ENCODE assay signal across 21 cellular contexts in the genomic region with DNA sequence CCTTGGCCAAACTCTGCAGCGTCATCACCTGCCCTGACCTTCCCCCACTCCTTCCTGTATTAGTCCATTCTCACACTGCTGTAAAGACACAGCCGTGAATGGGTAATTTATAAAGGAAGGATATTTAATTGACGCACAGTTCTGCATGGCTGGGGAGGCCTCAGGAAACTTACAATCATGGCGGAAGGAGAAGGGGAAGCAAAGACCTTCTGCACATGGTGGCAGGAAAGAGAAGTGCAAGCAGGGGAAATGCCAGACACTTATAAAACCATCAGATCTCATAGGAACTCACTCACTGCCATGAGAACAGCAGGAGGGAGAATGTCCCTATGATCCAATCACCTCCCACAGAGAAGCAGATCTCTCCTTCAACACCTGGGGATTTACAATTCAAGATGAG.
"Had no signal": no experiment of that assay in that cellular context is flagged by ENCODE, and none has a peak within 500 bp of the region (broad histone marks: within the 10 kb centered on the region; RNA-seq: fewer than 3 reads in every experiment).

No MANE protein-coding gene starts in this region.

- H3K36me3 Mint-ChIP-seq: naive B cell, WTC11 had no signal

- H3K4me1 Mint-ChIP-seq: activated naive CD8-positive, alpha-beta T cell treated with anti-CD3 and anti-CD28 coated beads, Interleukin-2, amount 50 U/mL, for 24 hours; activated T-helper 17 cell treated with anti-CD3 and anti-CD28 coated beads, Interleukin-2, amount 50 U/mL, for 72 hours; naive B cell had no signal

- H3K27me3 ChIP-seq: breast epithelium, right atrium auricular region, tibial nerve had no signal

- H3K27ac ChIP-seq: breast epithelium, neutrophil, right atrium auricular region, skin epidermis, tibial nerve had no signal

- H3K4me3 Mint-ChIP-seq: activated naive CD4-positive, alpha-beta T cell treated with anti-CD3 and anti-CD28 coated beads for 36 hours; activated naive CD8-positive, alpha-beta T cell treated with anti-CD3 and anti-CD28 coated beads, Interleukin-2, amount 50 U/mL, for 24 hours; activated T-helper 17 cell treated with anti-CD3 and anti-CD28 coated beads, Interleukin-2, amount 50 U/mL, for 72 hours; dendritic cell treated with granulocyte-macrophage colony-stimulating factor and Interleukin-4, amounts not matched to agents 40 ng/mL and 50 ng/mL, for 4 days; naive B cell; T-helper 1 cell treated with Interleukin-12 subunit alpha and Interleukin-12 subunit beta and Interleukin-4 antibody, amounts not matched to agents 30 μg/mL and 1 μg/mL, for 36 hours; WTC11 had no signal

- H3K36me3 ChIP-seq: breast epithelium, neutrophil, right atrium auricular region, tibial nerve had no signal

- H3K4me1 ChIP-seq: breast epithelium, right atrium auricular region, tibial nerve had no signal

- H3K9me3 ChIP-seq: breast epithelium, neutrophil, right atrium auricular region, tibial nerve had no signal

- H3K27ac Mint-ChIP-seq: activated naive CD4-positive, alpha-beta T cell treated with anti-CD3 and anti-CD28 coated beads for 36 hours; activated naive CD8-positive, alpha-beta T cell treated with anti-CD3 and anti-CD28 coated beads, Interleukin-2, amount 50 U/mL, for 24 hours; activated T-helper 17 cell treated with anti-CD3 and anti-CD28 coated beads, Interleukin-2, amount 50 U/mL, for 72 hours; dendritic cell treated with granulocyte-macrophage colony-stimulating factor and Interleukin-4, amounts not matched to agents 40 ng/mL and 50 ng/mL, for 4 days; T-helper 1 cell treated with Interleukin-12 subunit alpha and Interleukin-12 subunit beta and Interleukin-4 antibody, amounts not matched to agents 30 μg/mL and 1 μg/mL, for 36 hours had no signal

- DNase-seq: activated CD4-positive, alpha-beta T cell treated with anti-CD3 and anti-CD28 coated beads for 48 hours; activated naive CD4-positive, alpha-beta T cell treated with anti-CD3 and anti-CD28 coated beads for 36 hours; activated naive CD8-positive, alpha-beta T cell treated with anti-CD3 and anti-CD28 coated beads, Interleukin-2, amount 50 U/mL, for 24 hours; aorta; cerebellar nuclear complex; erythroblast; left colon; naive B cell; stimulated activated CD4-positive, alpha-beta T cell treated with anti-CD3 and anti-CD28 coated beads, Interleukin-4, amount 100 ng/mL, for 24 hours; stimulated activated naive CD4-positive, alpha-beta T cell; substantia nigra had no signal

- H3K4me3 ChIP-seq: breast epithelium, lung, right atrium auricular region, skin epidermis, tibial nerve had no signal

- H3K9me3 Mint-ChIP-seq: activated naive CD4-positive, alpha-beta T cell treated with anti-CD3 and anti-CD28 coated beads for 36 hours; activated naive CD8-positive, alpha-beta T cell treated with anti-CD3 and anti-CD28 coated beads, Interleukin-2, amount 50 U/mL, for 24 hours; activated T-helper 17 cell treated with anti-CD3 and anti-CD28 coated beads, Interleukin-2, amount 50 U/mL, for 72 hours; dendritic cell treated with granulocyte-macrophage colony-stimulating factor and Interleukin-4, amounts not matched to agents 40 ng/mL and 50 ng/mL, for 4 days; T-helper 1 cell treated with Interleukin-12 subunit alpha and Interleukin-12 subunit beta and Interleukin-4 antibody, amounts not matched to agents 30 μg/mL and 1 μg/mL, for 36 hours had no signal
